In genomic region chr21:37605006-37605405, GRCh38 we compare ENCODE assay signal across 37 cellular contexts.
"Had no signal": no experiment of that assay in that cellular context is flagged by ENCODE, and none has a peak within 500 bp of the region (broad histone marks: within the 10 kb centered on the region; RNA-seq: fewer than 3 reads in every experiment).

No MANE protein-coding gene starts in this region.

- ATAC-seq: activated CD8-positive, alpha-beta T cell treated with anti-CD3 and anti-CD28 coated beads for 36 hours; activated naive CD4-positive, alpha-beta T cell treated with anti-CD3 and anti-CD28 coated beads, Interleukin-2, amount 50 U/mL, for 72 hours; activated T-cell treated with anti-CD3 and anti-CD28 coated beads, Interleukin-2, amount 50 U/mL, for 4 hours; activated T-cell treated with anti-CD3 and anti-CD28 coated beads, Interleukin-2, amount 50 U/mL, for 72 hours; activated T-helper 17 cell treated with anti-CD3 and anti-CD28 coated beads, Interleukin-2, amount 50 U/mL, for 72 hours had no signal

- H3K4me3 ChIP-seq: ascending aorta, cardiac muscle cell had no signal

- H3K27ac ChIP-seq: ascending aorta, cardiac muscle cell, VCaP had no signal

- DNase-seq: activated B cell treated with CpG ODN at 0.5 μM for 24 hours; activated CD4-positive, alpha-beta memory T cell treated with anti-CD3 and anti-CD28 coated beads for 36 hours; activated CD4-positive, alpha-beta T cell treated with anti-CD3 and anti-CD28 coated beads for 4 hours; activated CD4-positive, alpha-beta T cell treated with anti-CD3 and anti-CD28 coated beads, Interleukin-2, amount 10 ng/mL, durations not matched to agents 24 days and 14 days; activated CD4-positive, alpha-beta T cell treated with anti-CD3 and anti-CD28 coated beads, Interleukin-2, amount 50 U/mL, for 1 hour; activated CD4-positive, alpha-beta T cell treated with anti-CD3 and anti-CD28 coated beads, Interleukin-2, amount 50 U/mL, for 4 hours; activated CD4-positive, CD25-positive, alpha-beta regulatory T cell treated with anti-CD3 and anti-CD28 coated beads, Interleukin-2, amount 50 U/mL, for 72 hours; activated CD8-positive, alpha-beta memory T cell treated with anti-CD3 and anti-CD28 coated beads, Interleukin-2, amount 50 U/mL, for 4 hours; activated CD8-positive, alpha-beta T cell treated with anti-CD3 and anti-CD28 coated beads for 36 hours; activated effector memory CD4-positive, alpha-beta T cell treated with anti-CD3 and anti-CD28 coated beads, Interleukin-2, amount 50 U/mL, for 16 hours; activated gamma-delta T cell treated with Interleukin-2 at 50 U/mL for 16 hours; activated naive CD4-positive, alpha-beta T cell; activated naive CD4-positive, alpha-beta T cell treated with anti-CD3 and anti-CD28 coated beads for 36 hours; activated naive CD4-positive, alpha-beta T cell treated with anti-CD3 and anti-CD28 coated beads, Interleukin-2, amount 50 U/mL, for 16 hours; activated naive CD8-positive, alpha-beta T cell treated with anti-CD3 and anti-CD28 coated beads for 36 hours; activated T-cell treated with anti-CD3 and anti-CD28 coated beads for 4 hours; activated T-cell treated with anti-CD3 and anti-CD28 coated beads, Interleukin-2, amount 50 U/mL, for 1 hour; activated T-cell treated with anti-CD3 and anti-CD28 coated beads, Interleukin-2, amount 50 U/mL, for 4 hours; activated T-cell treated with anti-CD3 and anti-CD28 coated beads, Interleukin-2, amount 50 U/mL, for 72 hours; amygdala; anterior cingulate cortex; caudate nucleus; cerebellar nuclear complex; T-helper 2 cell; T-helper 9 cell had no signal

- H3K9me3 Mint-ChIP-seq: activated B cell treated with CpG ODN at 0.5 μM for 24 hours; activated CD4-positive, alpha-beta memory T cell treated with anti-CD3 and anti-CD28 coated beads for 36 hours; activated CD8-positive, alpha-beta T cell treated with anti-CD3 and anti-CD28 coated beads for 36 hours; activated naive CD4-positive, alpha-beta T cell treated with anti-CD3 and anti-CD28 coated beads for 36 hours; activated naive CD4-positive, alpha-beta T cell treated with anti-CD3 and anti-CD28 coated beads, Interleukin-2, amount 50 U/mL, for 72 hours; activated naive CD8-positive, alpha-beta T cell treated with anti-CD3 and anti-CD28 coated beads for 36 hours; activated T-cell treated with anti-CD3 and anti-CD28 coated beads, Interleukin-2, amount 50 U/mL, for 4 hours; activated T-helper 1 cell treated with anti-CD3 and anti-CD28 coated beads, Interleukin-12 subunit alpha, Interleukin-12 subunit beta, Interleukin-2, Interleukin-4 antibody, amounts not matched to agents 30 ng/mL and 10 ng/mL and 1 ng/mL, durations not matched to agents 14 hours and 24 hours and 36 hours; activated T-helper 17 cell treated with anti-CD3 and anti-CD28 coated beads, Interleukin-2, amount 50 U/mL, for 72 hours; brain; central memory CD8-positive, alpha-beta T cell; T-helper 1 cell treated with Interleukin-12 subunit alpha and Interleukin-12 subunit beta and Interleukin-4 antibody, amounts not matched to agents 30 μg/mL and 1 μg/mL, for 36 hours; T-helper 2 cell treated with Interferon-gamma antibody and Interleukin-4, amounts not matched to agents 5 μg/mL and 100 μg/mL, for 36 hours had no signal

- H3K36me3 Mint-ChIP-seq: activated CD4-positive, alpha-beta memory T cell treated with anti-CD3 and anti-CD28 coated beads for 36 hours; activated naive CD4-positive, alpha-beta T cell treated with anti-CD3 and anti-CD28 coated beads, Interleukin-2, amount 50 U/mL, for 72 hours; activated naive CD8-positive, alpha-beta T cell treated with anti-CD3 and anti-CD28 coated beads for 36 hours; brain had no signal

- H3K9me3 ChIP-seq: ascending aorta had no signal

- H3K36me3 ChIP-seq: ascending aorta, cardiac muscle cell had no signal

- H3K4me1 ChIP-seq: ascending aorta had no signal

- H3K4me1 Mint-ChIP-seq: activated B cell treated with CpG ODN at 0.5 μM for 24 hours; activated CD4-positive, alpha-beta T cell treated with anti-CD3 and anti-CD28 coated beads, Interleukin-2, amount 10 ng/mL, durations not matched to agents 24 days and 14 days; activated T-helper 17 cell treated with anti-CD3 and anti-CD28 coated beads, Interleukin-2, amount 50 U/mL, for 72 hours; brain; central memory CD8-positive, alpha-beta T cell had no signal

- H3K27ac Mint-ChIP-seq: activated B cell treated with CpG ODN at 0.5 μM for 24 hours; activated CD4-positive, alpha-beta memory T cell treated with anti-CD3 and anti-CD28 coated beads for 36 hours; activated CD4-positive, alpha-beta T cell treated with anti-CD3 and anti-CD28 coated beads, Interleukin-2, amount 10 ng/mL, durations not matched to agents 24 days and 14 days; activated CD8-positive, alpha-beta T cell treated with anti-CD3 and anti-CD28 coated beads for 36 hours; activated naive CD4-positive, alpha-beta T cell treated with anti-CD3 and anti-CD28 coated beads for 36 hours; activated naive CD4-positive, alpha-beta T cell treated with anti-CD3 and anti-CD28 coated beads, Interleukin-2, amount 50 U/mL, for 72 hours; activated naive CD8-positive, alpha-beta T cell treated with anti-CD3 and anti-CD28 coated beads for 36 hours; activated T-cell treated with anti-CD3 and anti-CD28 coated beads, Interleukin-2, amount 50 U/mL, for 72 hours; activated T-helper 1 cell treated with anti-CD3 and anti-CD28 coated beads, Interleukin-12 subunit alpha, Interleukin-12 subunit beta, Interleukin-2, Interleukin-4 antibody, amounts not matched to agents 30 ng/mL and 10 ng/mL and 1 ng/mL, durations not matched to agents 14 hours and 24 hours and 36 hours; activated T-helper 17 cell treated with anti-CD3 and anti-CD28 coated beads, Interleukin-2, amount 50 U/mL, for 72 hours; brain; T-helper 1 cell treated with Interleukin-12 subunit alpha and Interleukin-12 subunit beta and Interleukin-4 antibody, amounts not matched to agents 30 μg/mL and 1 μg/mL, for 36 hours; T-helper 2 cell treated with Interferon-gamma antibody and Interleukin-4, amounts not matched to agents 5 μg/mL and 100 μg/mL, for 36 hours had no signal

- FAIRE-seq: bronchial epithelial cell, TTC549 had no signal

- H3K4me3 Mint-ChIP-seq: activated B cell treated with CpG ODN at 0.5 μM for 24 hours; activated CD4-positive, alpha-beta memory T cell treated with anti-CD3 and anti-CD28 coated beads for 36 hours; activated CD4-positive, alpha-beta T cell treated with anti-CD3 and anti-CD28 coated beads, Interleukin-2, amount 10 ng/mL, durations not matched to agents 24 days and 14 days; activated CD8-positive, alpha-beta T cell treated with anti-CD3 and anti-CD28 coated beads for 36 hours; activated naive CD4-positive, alpha-beta T cell treated with anti-CD3 and anti-CD28 coated beads for 36 hours; activated naive CD8-positive, alpha-beta T cell treated with anti-CD3 and anti-CD28 coated beads for 36 hours; activated T-cell treated with anti-CD3 and anti-CD28 coated beads, Interleukin-2, amount 50 U/mL, for 4 hours; activated T-cell treated with anti-CD3 and anti-CD28 coated beads, Interleukin-2, amount 50 U/mL, for 72 hours; activated T-helper 1 cell treated with anti-CD3 and anti-CD28 coated beads, Interleukin-12 subunit alpha, Interleukin-12 subunit beta, Interleukin-2, Interleukin-4 antibody, amounts not matched to agents 30 ng/mL and 10 ng/mL and 1 ng/mL, durations not matched to agents 14 hours and 24 hours and 36 hours; activated T-helper 17 cell treated with anti-CD3 and anti-CD28 coated beads, Interleukin-2, amount 50 U/mL, for 72 hours; brain; central memory CD8-positive, alpha-beta T cell; T-helper 1 cell treated with Interleukin-12 subunit alpha and Interleukin-12 subunit beta and Interleukin-4 antibody, amounts not matched to agents 30 μg/mL and 1 μg/mL, for 36 hours; T-helper 2 cell treated with Interferon-gamma antibody and Interleukin-4, amounts not matched to agents 5 μg/mL and 100 μg/mL, for 36 hours had no signal

- H3K27me3 ChIP-seq: ascending aorta, cardiac muscle cell had no signal
